In the genomic region with DNA sequence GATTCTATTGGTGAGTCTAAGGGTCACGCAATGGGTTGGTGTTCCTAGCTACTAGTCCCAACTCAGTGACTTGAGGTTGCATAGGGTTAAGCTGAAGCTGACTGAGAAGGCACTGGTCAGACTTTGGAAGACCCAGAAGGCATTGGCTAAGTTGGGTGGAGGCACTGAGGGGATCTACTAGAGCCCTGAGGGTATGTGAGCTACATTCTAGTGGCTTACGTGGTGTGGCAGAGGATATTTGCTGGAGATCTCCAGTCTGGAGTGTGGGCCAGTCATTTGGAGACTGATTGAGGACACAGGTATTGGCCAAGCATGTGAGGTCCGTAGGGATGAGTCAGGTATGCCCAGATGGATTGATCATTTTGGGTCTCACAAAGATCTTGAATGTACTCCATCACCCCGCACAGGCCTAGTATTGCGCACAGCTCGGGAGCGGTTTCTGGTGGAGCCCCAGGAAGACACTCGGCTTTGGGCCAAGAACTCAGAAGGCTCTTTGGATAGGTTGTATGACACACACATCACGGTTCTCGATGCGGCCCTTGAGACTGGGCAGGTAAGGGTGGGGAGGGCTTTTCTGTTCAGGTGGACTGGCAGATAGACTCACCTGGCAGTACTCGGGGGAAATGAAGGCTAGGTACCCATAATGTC, we compare ENCODE assay signal across 14 cellular contexts. TPM values are rescaled to one million over a fixed set of nuclear protein-coding genes. Genes with fewer than 3 reads are reported as not detected.
DNase-seq lines count a peak whose midpoint lies in the region; ATAC-seq and TF ChIP-seq lines count a peak whose summit lies in the region.
"Had no signal": no experiment of that assay in that cellular context is flagged by ENCODE, and none has a peak within 500 bp of the region (broad histone marks: within the 10 kb centered on the region; RNA-seq: fewer than 3 reads in every experiment).

No MANE protein-coding gene starts in this region.

- peaks cover 26% of the 10 kb centered on the region for H3K4me1 Mint-ChIP-seq in neural crest cell

- ATAC-seq in left cardiac atrium (no peak), GM18502 (IDR thresholded peaks at IDR 0.05; ENCODE audit: poor library complexity, unreplicated experiment) (no peak), HG02763 (IDR thresholded peaks at IDR 0.05; ENCODE audit: unreplicated experiment) (no peak)
- ATAC-seq: HCT116 had no signal

- H3K27me3 Mint-ChIP-seq in neural crest cell (ENCODE audit: low read depth): no peaks in the 10 kb centered on the region
- H3K27me3 Mint-ChIP-seq: B cell; CD4-positive, alpha-beta memory T cell had no signal

- intact Hi-C loops in cardiac septum (cut with DNase I): no loop called here
- intact Hi-C loops in left cardiac atrium (cut with DNase I): no loop called here

- H3K4me3 ChIP-seq in coronary artery: no peak overlapping the region

- H3K27ac Mint-ChIP-seq in neural crest cell (ENCODE audit: unreplicated experiment): peak overlapping the region; percentile 8
- H3K27ac Mint-ChIP-seq: B cell had no signal

- peak overlapping the region; percentile 32 for H3K4me3 Mint-ChIP-seq in neural crest cell
- H3K4me3 Mint-ChIP-seq: B cell; CD4-positive, alpha-beta memory T cell had no signal

- no peak for TF ChIP-seq CTCF in coronary artery (IDR thresholded peaks at IDR 0.05)
- TF ChIP-seq CTCF in neural crest cell (conservative IDR thresholded peaks at IDR 0.05): no peak

- no peak overlapping the region for H3K27ac ChIP-seq in coronary artery

- H3K36me3 Mint-ChIP-seq in neural crest cell (ENCODE audit: low read depth): peaks cover 34% of the 10 kb centered on the region

- H3K9me3 Mint-ChIP-seq in neural crest cell: no peaks in the 10 kb centered on the region
- H3K9me3 Mint-ChIP-seq: CD4-positive, alpha-beta memory T cell had no signal

- DNase-seq in cardiac septum (ENCODE audit: low spot score) (peak; percentile 36), left cardiac atrium (no peak), coronary artery (ENCODE audit: low spot score) (peak; percentile 52), neural crest cell (ENCODE audit: low read depth, low spot score) (no peak)
- DNase-seq in activated CD4-positive, alpha-beta T cell treated with anti-CD3 and anti-CD28 coated beads, Interleukin-2, amount 50 U/mL, for 48 hours: no peak
- DNase-seq: C1 segment of cervical spinal cord; CD4-positive, alpha-beta memory T cell; DMS79; EL; IMR-90 had no signal

RNA-seq across cellular contexts. Expression of a gene that starts 7.2 kb away (rescaled TPM):
- total RNA-seq in cardiac septum (64.9 TPM), left cardiac atrium (10 to 100 TPM; 42.0 to 60.8 TPM), neural crest cell (232 and 245 TPM in 2 replicates)

RNA-seq across cellular contexts. Expression of a gene that starts 21.5 kb away (rescaled TPM):
- 177 TPM for total RNA-seq in cardiac septum
- 100 to 1,000 TPM; 109 to 132 TPM for total RNA-seq in left cardiac atrium
- 281 and 289 TPM in 2 replicates for total RNA-seq in neural crest cell

RNA-seq across cellular contexts. Expression of a gene that starts 46.4 kb away (rescaled TPM):
- 160 TPM for total RNA-seq in cardiac septum
- total RNA-seq in left cardiac atrium: 100 to 1,000 TPM; 101 to 132 TPM
- 484 and 498 TPM in 2 replicates for total RNA-seq in neural crest cell

Comparison
In these comparisons a context has a peak if more than half of its experiments do, and no peak if none do; other contexts are left out.
1. DNase-seq: peak in cardiac septum (single experiment) and coronary artery (single experiment); none in left cardiac atrium (single experiment), neural crest cell (single experiment) and activated CD4-positive, alpha-beta T cell treated with anti-CD3 and anti-CD28 coated beads, Interleukin-2, amount 50 U/mL, for 48 hours (0 of 2).